In the genomic region with DNA sequence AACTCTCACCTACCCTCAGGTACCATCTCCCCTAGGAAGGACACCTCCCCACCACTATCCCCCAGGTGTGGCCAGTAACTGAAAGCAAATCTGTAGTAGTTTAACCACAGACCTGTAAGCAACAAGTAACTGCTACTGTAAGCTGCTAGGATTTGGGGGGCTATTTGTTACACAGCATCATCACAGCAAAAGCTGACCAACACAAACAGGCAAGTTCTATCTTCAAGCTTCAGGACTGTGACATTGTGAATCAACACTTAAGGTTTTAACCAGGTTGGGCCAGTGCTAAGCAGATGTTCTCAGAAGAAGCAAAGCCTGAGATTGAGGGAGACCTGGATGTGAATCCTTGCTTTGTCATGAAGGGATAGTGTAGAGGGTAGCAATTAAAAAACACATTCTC, we compare ENCODE assay signal across 26 cellular contexts. TPM values are rescaled to one million over a fixed set of nuclear protein-coding genes. Genes with fewer than 3 reads are reported as not detected.
"Had no signal": no experiment of that assay in that cellular context is flagged by ENCODE, and none has a peak within 500 bp of the region (broad histone marks: within the 10 kb centered on the region; RNA-seq: fewer than 3 reads in every experiment).

No MANE protein-coding gene starts in this region.

- H3K27me3 ChIP-seq: colonic mucosa, esophagus squamous epithelium, gastrocnemius medialis, heart right ventricle, left lung had no signal

- FAIRE-seq: endometrium, islet of Langerhans, keratinocyte had no signal

- H3K4me1 ChIP-seq: colonic mucosa, esophagus squamous epithelium, gastrocnemius medialis, left lung, lower lobe of right lung had no signal

- H3K27ac ChIP-seq: colonic mucosa, epithelial cell of prostate, esophagus squamous epithelium, gastrocnemius medialis, heart right ventricle, left lung, lower lobe of right lung had no signal

- ATAC-seq: effector memory CD8-positive, alpha-beta T cell; esophagus mucosa; left cardiac atrium; left lung; mucosa of descending colon had no signal

- DNase-seq: colonic mucosa; cortex of kidney; effector CD8-positive, alpha-beta T cell; effector memory CD8-positive, alpha-beta T cell; endodermal cell; erythroblast; esophagus squamous epithelium; foreskin fibroblast; foreskin melanocyte; gastrocnemius medialis; glutamatergic neuron; head of caudate nucleus; heart right ventricle; hippocampal formation; left cardiac atrium; left lung; left ventricle myocardium superior; lower lobe of right lung; mesenchymal stem cell; mucosa of descending colon; naive B cell had no signal

- H3K9me3 ChIP-seq: colonic mucosa, esophagus squamous epithelium, gastrocnemius medialis, left lung, lower lobe of right lung had no signal

- H3K4me3 ChIP-seq: colonic mucosa, esophagus squamous epithelium, gastrocnemius medialis, heart right ventricle, left lung, lower lobe of right lung, mucosa of descending colon had no signal

- H3K36me3 ChIP-seq: colonic mucosa, esophagus squamous epithelium, heart right ventricle had no signal

RNA-seq across cellular contexts. Expression of a gene that starts 47.0 kb away (rescaled TPM):
- polyA plus RNA-seq: keratinocyte had no signal
